In genomic region chr17:1488826-1489275, GRCh38 we compare ENCODE assay signal across 9 cellular contexts. TPM values are rescaled to one million over a fixed set of nuclear protein-coding genes. Genes with fewer than 3 reads are reported as not detected.
DNase-seq lines count a peak whose midpoint lies in the region; ATAC-seq and TF ChIP-seq lines count a peak whose summit lies in the region.
"Had no signal": no experiment of that assay in that cellular context is flagged by ENCODE, and none has a peak within 500 bp of the region (broad histone marks: within the 10 kb centered on the region; RNA-seq: fewer than 3 reads in every experiment).

No MANE protein-coding gene starts in this region.

- H3K4me3 Mint-ChIP-seq in activated T-cell treated with anti-CD3 and anti-CD28 coated beads, Interleukin-2, amount 50 U/mL, for 72 hours = peak overlapping the region; percentile 81 to 82

- H2BK15ac ChIP-seq in mesenchymal stem cell (ENCODE audit: low read depth, poor library complexity, severe bottlenecking) = peak overlapping the region; percentile 1

- no peaks in the 10 kb centered on the region for H3K36me3 ChIP-seq in body of pancreas (replicated peaks in 1 of 2; ENCODE audit: insufficient read depth in 1 of 2, low read depth in 2 of 2)
- peaks cover 3 to 5% of the 10 kb centered on the region in 2 experiments for H3K36me3 ChIP-seq in mesenchymal stem cell (ENCODE audit: control insufficient read depth in 1 of 2, insufficient read depth in 2 of 2, low read depth in 1 of 2, low read length in 2 of 2)
- H3K36me3 ChIP-seq in tibial nerve = peaks cover 0 to 5% (median 0%) of the 10 kb centered on the region in 3 donors

- 67 to 79% methylated on average over 2 to 6 of the region's 7 CpGs for WGBS in body of pancreas, 2 donors
- WGBS in mesenchymal stem cell = 71% methylated on average over 7 of the region's 7 CpGs
- 51 to 52% methylated on average over 6 of the region's 7 CpGs for WGBS in tibial nerve, 2 donors

- H3K27me3 ChIP-seq in body of pancreas (no peaks in the 10 kb centered on the region), mesenchymal stem cell (ENCODE audit: control insufficient read depth in 1 of 2, insufficient read depth in 1 of 2, low read length in 2 of 2) (no peaks in the 10 kb centered on the region), tibial nerve (no peaks in the 10 kb centered on the region)

- intact Hi-C loops in body of pancreas (cut with DNase I) = no loop called here

- H3K4me2 ChIP-seq in mesenchymal stem cell (ENCODE audit: low read length, poor library complexity, severe bottlenecking) = no peak overlapping the region

- no peak overlapping the region for H2BK12ac ChIP-seq in mesenchymal stem cell (ENCODE audit: low read length in 2 of 2)

- no peak overlapping the region for H2BK5ac ChIP-seq in mesenchymal stem cell (ENCODE audit: low read depth, low read length, poor library complexity, severe bottlenecking)

- peak overlapping the region; percentile 41 for H4K91ac ChIP-seq in mesenchymal stem cell (ENCODE audit: low read length)

- peak overlapping the region; percentile 82 for H3K9ac ChIP-seq in mesenchymal stem cell (ENCODE audit: low read length)

- H3K14ac ChIP-seq in mesenchymal stem cell (ENCODE audit: low read length in 2 of 2) = no peak overlapping the region

- no peak for ATAC-seq in activated T-cell treated with anti-CD3 and anti-CD28 coated beads, Interleukin-2, amount 50 U/mL, for 72 hours (replicated peaks in 1 of 2)
- ATAC-seq in body of pancreas (no peak), HG03097 (IDR thresholded peaks at IDR 0.05; ENCODE audit: low FRiP score, unreplicated experiment) (no peak)
- ATAC-seq in stimulated activated naive CD8-positive, alpha-beta T cell treated with anti-CD3 and anti-CD28 coated beads, Interleukin-15, Interleukin-2, amounts not matched to agents 100 U/mL and 50 U/mL, for 24 hours = no peak

- no peak overlapping the region for H2AFZ ChIP-seq in mesenchymal stem cell (ENCODE audit: low read depth, low read length)

- peaks cover 7% of the 10 kb centered on the region for H3K27me3 Mint-ChIP-seq in activated T-cell treated with anti-CD3 and anti-CD28 coated beads, Interleukin-2, amount 50 U/mL, for 72 hours (ENCODE audit: low read depth)

- peaks cover 48% of the 10 kb centered on the region for H3K4me1 Mint-ChIP-seq in activated T-cell treated with anti-CD3 and anti-CD28 coated beads, Interleukin-2, amount 50 U/mL, for 72 hours (ENCODE audit: low read depth)

- peaks cover 0 to under 1% of the 10 kb centered on the region in 2 donors for H3K36me3 Mint-ChIP-seq in activated T-cell treated with anti-CD3 and anti-CD28 coated beads, Interleukin-2, amount 50 U/mL, for 72 hours (ENCODE audit: insufficient read depth in 2 of 2)

- H3K79me1 ChIP-seq in mesenchymal stem cell (replicated peaks; ENCODE audit: low read length, poor library complexity, severe bottlenecking) = peaks cover 11% of the 10 kb centered on the region

- no peak overlapping the region for H3K4me3 ChIP-seq in body of pancreas
- peak overlapping the region in 1 of 2 experiments; percentile 73 for H3K4me3 ChIP-seq in mesenchymal stem cell (ENCODE audit: insufficient read depth in 1 of 2, low read depth in 1 of 2, low read length in 2 of 2)
- H3K4me3 ChIP-seq in tibial nerve = peak overlapping the region; percentile 35 to 86 (median 80)

- DNase-seq in activated T-cell treated with anti-CD3 and anti-CD28 coated beads, Interleukin-2, amount 50 U/mL, for 72 hours = no peak
- no peak for DNase-seq in activated T-cell treated with anti-CD3 and anti-CD28 coated beads, Interleukin-2, amount 50 U/mL, for 1 hour
- DNase-seq in body of pancreas (no peak), mesenchymal stem cell (peak; percentile 18), tibial nerve (ENCODE audit: low spot score in 2 of 2) (no peak), substantia nigra (lab: John Stamatoyannopoulos, UW) (no peak)
- no peak for DNase-seq in stimulated activated naive CD8-positive, alpha-beta T cell treated with anti-CD3 and anti-CD28 coated beads, Interleukin-15, Interleukin-2, amounts not matched to agents 100 U/mL and 50 U/mL, for 24 hours
- DNase-seq: NCI-H1436 treated with DMSO at 0.1 percent for 48 hours had no signal

- TF ChIP-seq POLR2A in body of pancreas (IDR thresholded peaks at IDR 0.05) = no peak
- TF ChIP-seq POLR2A in tibial nerve (IDR thresholded peaks at IDR 0.05) = no peak

- TF ChIP-seq EP300 in tibial nerve (IDR thresholded peaks at IDR 0.05) = no peak

- H3K27ac Mint-ChIP-seq in activated T-cell treated with anti-CD3 and anti-CD28 coated beads, Interleukin-2, amount 50 U/mL, for 72 hours = no peak overlapping the region

- peak overlapping the region; percentile 52 for H2BK120ac ChIP-seq in mesenchymal stem cell (ENCODE audit: low read depth, low read length)

- H3K9me3 ChIP-seq in body of pancreas = no peaks in the 10 kb centered on the region
- no peaks in the 10 kb centered on the region for H3K9me3 ChIP-seq in mesenchymal stem cell (ENCODE audit: control insufficient read depth, low read length)
- no peaks in the 10 kb centered on the region for H3K9me3 ChIP-seq in tibial nerve

- H3K9me3 Mint-ChIP-seq in activated T-cell treated with anti-CD3 and anti-CD28 coated beads, Interleukin-2, amount 50 U/mL, for 72 hours = no peaks in the 10 kb centered on the region

- H2AK5ac ChIP-seq in mesenchymal stem cell (ENCODE audit: low read length, severe bottlenecking) = peak overlapping the region; percentile 87

- peak overlapping the region; percentile 10 for H4K8ac ChIP-seq in mesenchymal stem cell (ENCODE audit: low read length)

- H3K18ac ChIP-seq in mesenchymal stem cell (ENCODE audit: low read depth in 1 of 2, low read length in 2 of 2) = peak overlapping the region; percentile 6 to 85

- H3K4ac ChIP-seq in mesenchymal stem cell (ENCODE audit: low read depth in 1 of 2, low read length in 2 of 2) = peak overlapping the region in 1 of 2 experiments; percentile 93

- H3K4me1 ChIP-seq in body of pancreas = peaks cover 66% of the 10 kb centered on the region
- H3K4me1 ChIP-seq in mesenchymal stem cell (ENCODE audit: control insufficient read depth, insufficient read depth, low read depth, low read length) = peaks cover 55% of the 10 kb centered on the region
- H3K4me1 ChIP-seq in tibial nerve = peaks cover 0 to 82% (median 64%) of the 10 kb centered on the region in 4 donors

- peak overlapping the region; percentile 94 to 97 (median 96) for H3K27ac ChIP-seq in body of pancreas
- peak overlapping the region; percentile 82 for H3K27ac ChIP-seq in mesenchymal stem cell (ENCODE audit: low read length, poor library complexity, severe bottlenecking)
- H3K27ac ChIP-seq in tibial nerve = peak overlapping the region; percentile 94 to 99 (median 98)
- H3K27ac ChIP-seq in substantia nigra (ENCODE audit: low read depth, low read length, poor library complexity, severe bottlenecking) = no peak overlapping the region

- TF ChIP-seq CTCF in body of pancreas (IDR thresholded peaks at IDR 0.05) (no peak), tibial nerve (IDR thresholded peaks at IDR 0.05) (no peak)

- no peak overlapping the region for H3K23ac ChIP-seq in mesenchymal stem cell (ENCODE audit: low read length in 2 of 2)

RNA-seq across cellular contexts. Expression of gene MYO1C, which starts 3.6 kb away (rescaled TPM):
- total RNA-seq in activated T-cell treated with anti-CD3 and anti-CD28 coated beads, Interleukin-2, amount 50 U/mL, for 72 hours = 10 to 100 TPM; 32.8 to 49.9 TPM
- 10 to 100 TPM; 77.3 to 94.6 TPM for total RNA-seq in body of pancreas
- polyA plus RNA-seq in mesenchymal stem cell (2013, experiment 1 of 2) = 112 TPM
- polyA plus RNA-seq in mesenchymal stem cell (2013, experiment 2 of 2) = 111 TPM
- total RNA-seq in tibial nerve = 100 to 1,000 TPM; 184 to 305 (median 226) TPM

RNA-seq across cellular contexts. Expression of gene INPP5K, which starts 27.6 kb away (rescaled TPM):
- 10 to 100 TPM; 48.4 to 51.2 TPM for total RNA-seq in activated T-cell treated with anti-CD3 and anti-CD28 coated beads, Interleukin-2, amount 50 U/mL, for 72 hours
- total RNA-seq in body of pancreas (10 to 100 TPM; 26.4 to 34.2 TPM), tibial nerve (100 to 1,000 TPM in 2 of 4 donors, 10 to 100 TPM in 2; 67.9 to 110 (median 95.2) TPM)
- 18.7 TPM for polyA plus RNA-seq in mesenchymal stem cell (2013, experiment 1 of 2)
- polyA plus RNA-seq in mesenchymal stem cell (2013, experiment 2 of 2) = 20.5 TPM

RNA-seq across cellular contexts. Expression of gene CRK, which starts 32.8 kb away (rescaled TPM):
- total RNA-seq in activated T-cell treated with anti-CD3 and anti-CD28 coated beads, Interleukin-2, amount 50 U/mL, for 72 hours = 10 to 100 TPM; 18.7 to 22.9 TPM
- 10 to 100 TPM; 27.7 to 35.5 TPM for total RNA-seq in body of pancreas
- 51.6 TPM for polyA plus RNA-seq in mesenchymal stem cell (2013, experiment 1 of 2)
- polyA plus RNA-seq in mesenchymal stem cell (2013, experiment 2 of 2) = 53.7 TPM
- 10 to 100 TPM; 65.1 to 72.0 (median 70.0) TPM for total RNA-seq in tibial nerve

Comparison
In these comparisons a context has a peak if more than half of its experiments do, and no peak if none do; other contexts are left out.
1. H3K4me3 ChIP-seq: peak in tibial nerve (4 of 4); none in body of pancreas (0 of 2).